ENCODE assay signal across 11 cellular contexts in the genomic region with DNA sequence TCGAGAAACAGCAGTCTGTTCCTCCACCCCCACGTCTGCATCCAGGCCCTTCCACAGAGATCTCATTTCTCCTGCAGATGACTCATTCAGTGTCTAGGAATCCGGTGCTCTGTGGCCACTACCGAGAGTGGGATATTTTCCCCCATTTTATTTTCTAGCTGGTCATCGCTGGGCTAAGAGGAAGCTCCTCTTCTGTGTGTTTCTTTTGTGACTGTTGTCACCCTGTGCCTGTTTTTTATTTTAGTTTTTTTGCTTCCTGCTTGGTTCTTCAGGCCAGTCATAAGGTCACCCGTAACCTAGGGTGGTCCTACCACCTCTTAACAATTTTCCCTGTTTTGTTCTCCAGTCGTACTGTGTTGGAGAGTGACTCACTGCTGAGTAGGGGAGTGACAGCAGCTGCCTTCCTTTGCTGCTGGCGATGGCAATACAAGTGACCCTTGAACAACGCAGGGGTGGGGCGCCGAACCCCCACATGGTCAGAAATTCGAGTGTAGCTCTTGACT. TPM values are rescaled to one million over a fixed set of nuclear protein-coding genes. Genes with fewer than 3 reads are reported as not detected.
DNase-seq lines count a peak whose midpoint lies in the region; ATAC-seq and TF ChIP-seq lines count a peak whose summit lies in the region.
"Had no signal": no experiment of that assay in that cellular context is flagged by ENCODE, and none has a peak within 500 bp of the region (broad histone marks: within the 10 kb centered on the region; RNA-seq: fewer than 3 reads in every experiment).

No MANE protein-coding gene starts in this region.

- CTCF ChIA-PET in GM10248 (lab: Yijun Ruan, JAX), result no interaction called here

- peak overlapping the region; percentile 86 for H3K27ac ChIP-seq in left ventricle myocardium inferior (replicated peaks)
- H3K27ac ChIP-seq in right cardiac atrium (ENCODE audit: low read length), result no peak overlapping the region
- peak overlapping the region in 1 of 2 donors; percentile 19 for H3K27ac ChIP-seq in left lung
- peak overlapping the region; percentile 31 to 90 for H3K27ac ChIP-seq in aorta (ENCODE audit: low read depth in 1 of 2, low read length in 2 of 2)
- H3K27ac ChIP-seq: BLaER1 treated with 17β-estradiol and CSF1 and Interleukin-3, amounts not matched to agents 10 nM and 100 nM had no signal

- H3K4me3 ChIP-seq in left ventricle myocardium inferior (no peak overlapping the region), right cardiac atrium (ENCODE audit: low read length) (no peak overlapping the region), astrocyte of the spinal cord (ENCODE audit: low read depth, low read length) (no peak overlapping the region), left lung (no peak overlapping the region), aorta (ENCODE audit: low read length in 2 of 2) (no peak overlapping the region)
- H3K4me3 ChIP-seq: BLaER1 treated with 17β-estradiol and CSF1 and Interleukin-3, amounts not matched to agents 10 nM and 100 nM had no signal

- POLR2A ChIA-PET in GM10248 (lab: Yijun Ruan, JAX), result no interaction called here

- TF ChIP-seq CTCF in left ventricle myocardium inferior (IDR thresholded peaks at IDR 0.05; ENCODE audit: borderline replicate concordance), result no peak
- TF ChIP-seq CTCF in astrocyte of the spinal cord (IDR thresholded peaks at IDR 0.05; ENCODE audit: low read depth, low read length), result no peak
- no peak for TF ChIP-seq CTCF in left lung (IDR thresholded peaks at IDR 0.05)
- no peak for TF ChIP-seq CTCF in GM10248 (IDR thresholded peaks at IDR 0.05; ENCODE audit: control extremely low read depth, extremely low read depth, low read depth, missing control alignments)

- no peak for DNase-seq in left ventricle myocardium inferior
- no peak for DNase-seq in right cardiac atrium
- peak; percentile 77 for DNase-seq in astrocyte of the spinal cord (ENCODE audit: low read depth, low spot score)
- no peak for DNase-seq in left lung
- DNase-seq in aorta, result no peak
- no peak for DNase-seq in NCI-H2081 (lab: John Stamatoyannopoulos, UW)
- no peak for DNase-seq in GM10248 (ENCODE audit: extremely low spot score)
- no peak for DNase-seq in SHP77 (lab: John Stamatoyannopoulos, UW)
- DNase-seq: GOT3, T-helper 2 cell had no signal

- no peak for ATAC-seq in right cardiac atrium
- ATAC-seq in left lung, result peak; percentile 44
- ATAC-seq in aorta (ENCODE audit: low FRiP score), result no peak

- H3K9me3 ChIP-seq in left ventricle myocardium inferior (replicated peaks) (no peaks in the 10 kb centered on the region), right cardiac atrium (ENCODE audit: control insufficient read depth, low read length) (no peaks in the 10 kb centered on the region), left lung (no peaks in the 10 kb centered on the region), aorta (ENCODE audit: control insufficient read depth, low read length) (no peaks in the 10 kb centered on the region)
- H3K9me3 ChIP-seq: BLaER1 treated with 17β-estradiol and CSF1 and Interleukin-3, amounts not matched to agents 10 nM and 100 nM had no signal

- H3K4me1 ChIP-seq in left ventricle myocardium inferior (peaks cover 72% of the 10 kb centered on the region), right cardiac atrium (ENCODE audit: control insufficient read depth, insufficient read depth, low read length) (peaks cover 2% of the 10 kb centered on the region), left lung (no peaks in the 10 kb centered on the region), aorta (ENCODE audit: control insufficient read depth in 1 of 2, insufficient read depth in 2 of 2, low read length in 2 of 2) (peaks cover 2 to 3% of the 10 kb centered on the region in 2 donors)

- in situ Hi-C loops in astrocyte of the spinal cord (cut with HindIII; ENCODE audit: low sequenced_read_pairs), result no loop called here

- no peaks in the 10 kb centered on the region for H3K36me3 ChIP-seq in left ventricle myocardium inferior
- no peaks in the 10 kb centered on the region for H3K36me3 ChIP-seq in left lung
- H3K36me3 ChIP-seq in aorta (ENCODE audit: control insufficient read depth in 1 of 2, insufficient read depth in 2 of 2, low read length in 1 of 2), result peaks cover 0 to 2% of the 10 kb centered on the region in 2 donors
- H3K36me3 ChIP-seq: BLaER1 treated with 17β-estradiol and CSF1 and Interleukin-3, amounts not matched to agents 10 nM and 100 nM had no signal

- 50% methylated on average over 12 of the region's 12 CpGs for WGBS in right cardiac atrium
- WGBS in aorta, 2 donors, result 38 to 46% methylated on average over 12 of the region's 12 CpGs

- intact Hi-C loops in left ventricle myocardium inferior (cut with micrococcal nuclease) (no loop called here), right cardiac atrium (cut with DNase I) (no loop called here), left lung (cut with DNase I) (no loop called here), aorta (cut with DNase I) (no loop called here)

- H3K27me3 ChIP-seq in left ventricle myocardium inferior (ENCODE audit: low read depth), result peaks cover 32% of the 10 kb centered on the region
- no peaks in the 10 kb centered on the region for H3K27me3 ChIP-seq in right cardiac atrium (ENCODE audit: control insufficient read depth, insufficient read depth)
- peaks cover 0 to 46% of the 10 kb centered on the region in 2 donors for H3K27me3 ChIP-seq in left lung
- no peaks in the 10 kb centered on the region for H3K27me3 ChIP-seq in aorta (ENCODE audit: control insufficient read depth in 1 of 2, insufficient read depth in 2 of 2, low read length in 1 of 2)

RNA-seq across cellular contexts. Expression of a gene that starts 6.7 kb away (rescaled TPM):
- total RNA-seq in left ventricle myocardium inferior, result 168 TPM
- total RNA-seq in right cardiac atrium, result 100 to 1,000 TPM; 122 to 276 (median 160) TPM
- 164 TPM for polyA plus RNA-seq in right cardiac atrium
- total RNA-seq in left lung, result 1 to 10 TPM; 7.0 to 8.6 TPM
- total RNA-seq in aorta, result 100 to 1,000 TPM; 109 to 230 TPM
- polyA plus RNA-seq in aorta, result 100 to 1,000 TPM; 328 to 423 TPM

Comparison
In these comparisons a context has a peak if more than half of its experiments do, and no peak if none do; other contexts are left out.
1. RNA of a gene that starts 6.7 kb away (total RNA-seq): 109 to 230 TPM in aorta, 168 TPM in left ventricle myocardium inferior (single experiment) and 122 to 276 TPM in right cardiac atrium; 7.0 to 8.6 TPM in left lung; every median in the first group is over 10 times any median in the second.